15 cellular contexts compared by ENCODE assay signal in the genomic region with DNA sequence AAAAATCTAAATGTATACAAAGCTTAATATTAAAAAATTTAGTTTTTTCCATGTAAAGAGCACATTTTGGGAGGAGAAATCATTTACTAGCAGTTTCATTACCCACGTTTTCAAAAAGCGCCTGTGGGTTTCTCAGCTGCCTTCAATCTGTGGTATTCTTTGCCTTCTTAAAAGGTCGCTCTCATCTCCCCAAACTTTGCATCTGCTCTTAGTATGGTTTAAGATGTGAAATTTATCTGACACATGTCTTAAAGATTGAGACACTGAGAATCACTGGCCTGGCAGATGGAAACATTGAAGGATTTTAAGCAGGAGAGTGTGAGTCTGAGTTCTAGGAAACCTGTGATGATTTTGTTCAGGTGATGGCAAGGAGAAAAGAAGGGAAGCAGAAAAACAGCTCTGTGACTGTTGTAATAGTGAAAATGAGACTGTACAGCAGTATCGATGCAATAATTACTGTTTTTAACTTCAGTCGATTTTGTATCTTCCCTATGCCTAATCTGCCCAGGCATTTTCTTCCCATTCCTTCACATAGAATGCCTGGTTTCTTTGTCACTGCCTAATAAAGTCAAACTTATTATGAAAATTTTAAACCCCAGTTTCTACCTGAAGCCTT.
DNase-seq lines count a peak whose midpoint lies in the region; ATAC-seq and TF ChIP-seq lines count a peak whose summit lies in the region.
"Had no signal": no experiment of that assay in that cellular context is flagged by ENCODE, and none has a peak within 500 bp of the region (broad histone marks: within the 10 kb centered on the region; RNA-seq: fewer than 3 reads in every experiment).

No MANE protein-coding gene starts in this region.

- no peak for TF ChIP-seq POLR2A in sigmoid colon (IDR thresholded peaks at IDR 0.05)

- intact Hi-C loops in sigmoid colon (cut with DNase I): loop anchor here (5.0 to 10.0 kb wide), 2 partner anchors 86 to 219 kb away; partner anchors contain the start of gene BMP2K

- no peak overlapping the region for H2BK120ac ChIP-seq in mesenchymal stem cell (ENCODE audit: low read depth, low read length)

- 96% methylated on average over 4 of the region's 5 CpGs for WGBS in mesenchymal stem cell
- 77 to 84% methylated on average over 5 of the region's 5 CpGs for WGBS in sigmoid colon, 2 donors

- no peak overlapping the region for H2BK12ac ChIP-seq in mesenchymal stem cell (ENCODE audit: low read length in 2 of 2)

- H3K4me1 ChIP-seq in mesenchymal stem cell (ENCODE audit: control insufficient read depth, insufficient read depth, low read depth, low read length): no peaks in the 10 kb centered on the region
- peaks cover 0 to 3% (median 0%) of the 10 kb centered on the region in 4 donors for H3K4me1 ChIP-seq in sigmoid colon
- H3K4me1 ChIP-seq: BLaER1 treated with 17β-estradiol and CSF1 and Interleukin-3, amounts not matched to agents 10 nM and 100 nM; colonic mucosa; esophagus squamous epithelium had no signal

- no peak overlapping the region for H2AFZ ChIP-seq in mesenchymal stem cell (ENCODE audit: low read depth, low read length)

- no peak for TF ChIP-seq CTCF in sigmoid colon (IDR thresholded peaks at IDR 0.05)

- H3K14ac ChIP-seq in mesenchymal stem cell (ENCODE audit: low read length in 2 of 2): no peak overlapping the region

- H3K9me3 ChIP-seq in mesenchymal stem cell (ENCODE audit: control insufficient read depth, low read length) (no peaks in the 10 kb centered on the region), sigmoid colon (no peaks in the 10 kb centered on the region)
- H3K9me3 ChIP-seq: BLaER1 treated with 17β-estradiol and CSF1 and Interleukin-3, amounts not matched to agents 10 nM and 100 nM; colonic mucosa; esophagus squamous epithelium had no signal

- no peak overlapping the region for H2AK5ac ChIP-seq in mesenchymal stem cell (ENCODE audit: low read length, severe bottlenecking)

- H3K36me3 ChIP-seq in mesenchymal stem cell (ENCODE audit: control insufficient read depth in 1 of 2, insufficient read depth in 2 of 2, low read depth in 1 of 2, low read length in 2 of 2) (peaks cover 8 to 75% of the 10 kb centered on the region in 2 experiments), sigmoid colon (peaks cover 0 to 41% (median 4%) of the 10 kb centered on the region in 4 donors)
- H3K36me3 ChIP-seq: colonic mucosa had no signal

- no peak overlapping the region for H4K91ac ChIP-seq in mesenchymal stem cell (ENCODE audit: low read length)

- no peak for TF ChIP-seq EP300 in sigmoid colon (IDR thresholded peaks at IDR 0.05)

- no peak overlapping the region for H3K18ac ChIP-seq in mesenchymal stem cell (ENCODE audit: low read depth in 1 of 2, low read length in 2 of 2)

- H3K27me3 ChIP-seq in mesenchymal stem cell (ENCODE audit: control insufficient read depth in 1 of 2, insufficient read depth in 1 of 2, low read length in 2 of 2) (no peaks in the 10 kb centered on the region), sigmoid colon (no peaks in the 10 kb centered on the region)
- H3K27me3 ChIP-seq: BLaER1 treated with 17β-estradiol and CSF1 and Interleukin-3, amounts not matched to agents 10 nM and 100 nM; colonic mucosa; esophagus squamous epithelium had no signal

- H3K4me3 ChIP-seq in mesenchymal stem cell (ENCODE audit: insufficient read depth in 1 of 2, low read depth in 1 of 2, low read length in 2 of 2) (no peak overlapping the region), sigmoid colon (no peak overlapping the region)
- H3K4me3 ChIP-seq: BLaER1 treated with 17β-estradiol and CSF1 and Interleukin-3, amounts not matched to agents 10 nM and 100 nM; colonic mucosa; esophagus squamous epithelium had no signal

- no peak overlapping the region for H2BK5ac ChIP-seq in mesenchymal stem cell (ENCODE audit: low read depth, low read length, poor library complexity, severe bottlenecking)

- H3K79me1 ChIP-seq in mesenchymal stem cell (replicated peaks; ENCODE audit: low read length, poor library complexity, severe bottlenecking): peaks cover 9% of the 10 kb centered on the region

- H3K4ac ChIP-seq in mesenchymal stem cell (ENCODE audit: low read depth in 1 of 2, low read length in 2 of 2): no peak overlapping the region

- no peak overlapping the region for H3K23ac ChIP-seq in mesenchymal stem cell (ENCODE audit: low read length in 2 of 2)

- H2BK15ac ChIP-seq in mesenchymal stem cell (ENCODE audit: low read depth, poor library complexity, severe bottlenecking): no peak overlapping the region

- H4K8ac ChIP-seq in mesenchymal stem cell (ENCODE audit: low read length): no peak overlapping the region

- H3K9ac ChIP-seq in mesenchymal stem cell (ENCODE audit: low read length): peak overlapping the region; percentile 43

- no peak overlapping the region for H3K4me2 ChIP-seq in mesenchymal stem cell (ENCODE audit: low read length, poor library complexity, severe bottlenecking)
- H3K4me2 ChIP-seq: BLaER1 treated with 17β-estradiol and CSF1 and Interleukin-3, amounts not matched to agents 10 nM and 100 nM had no signal

- no peak for DNase-seq in mesenchymal stem cell
- no peak for DNase-seq in medulla oblongata (ENCODE audit: extremely low spot score)
- no peak for DNase-seq in stimulated activated CD4-positive, alpha-beta T cell treated with anti-CD3 and anti-CD28 coated beads, Interleukin-12 subunit alpha, Interleukin-12 subunit beta, amount 100 ng/mL, for 4 hours
- DNase-seq in sigmoid colon: no peak
- DNase-seq in DMS53 treated with DMSO at 0.1 percent for 48 hours (lab: John Stamatoyannopoulos, UW; ENCODE audit: unreplicated experiment): no peak
- DNase-seq: colonic mucosa; esophagus squamous epithelium; hippocampal formation; naive thymus-derived CD4-positive, alpha-beta T cell; NCI-H510A; OCI-M1 had no signal

- peak overlapping the region; percentile 38 for H3K27ac ChIP-seq in mesenchymal stem cell (ENCODE audit: low read length, poor library complexity, severe bottlenecking)
- no peak overlapping the region for H3K27ac ChIP-seq in sigmoid colon
- H3K27ac ChIP-seq: colonic mucosa, esophagus squamous epithelium had no signal

- ATAC-seq in GM18519 (IDR thresholded peaks at IDR 0.05; ENCODE audit: low FRiP score, unreplicated experiment) (peak; percentile 36), GM21528 (IDR thresholded peaks at IDR 0.05; ENCODE audit: low FRiP score, unreplicated experiment) (peak; percentile 53), HG03354 (IDR thresholded peaks at IDR 0.05; ENCODE audit: poor library complexity, severe bottlenecking, unreplicated experiment) (peak; percentile 65)
- ATAC-seq: naive thymus-derived CD4-positive, alpha-beta T cell had no signal
